Comparison of ENCODE assay signal across 1 cellular context in genomic region chr6:126075335-126076071, GRCh38.
TF ChIP-seq lines count a peak whose summit lies in the region.

No MANE protein-coding gene starts in this region.

TF ChIP-seq in GM23338, 12 proteins besides CTCF, POLR2A, EP300 and RAD21 (continued from another document):
- TF ChIP-seq, protein P1, sequence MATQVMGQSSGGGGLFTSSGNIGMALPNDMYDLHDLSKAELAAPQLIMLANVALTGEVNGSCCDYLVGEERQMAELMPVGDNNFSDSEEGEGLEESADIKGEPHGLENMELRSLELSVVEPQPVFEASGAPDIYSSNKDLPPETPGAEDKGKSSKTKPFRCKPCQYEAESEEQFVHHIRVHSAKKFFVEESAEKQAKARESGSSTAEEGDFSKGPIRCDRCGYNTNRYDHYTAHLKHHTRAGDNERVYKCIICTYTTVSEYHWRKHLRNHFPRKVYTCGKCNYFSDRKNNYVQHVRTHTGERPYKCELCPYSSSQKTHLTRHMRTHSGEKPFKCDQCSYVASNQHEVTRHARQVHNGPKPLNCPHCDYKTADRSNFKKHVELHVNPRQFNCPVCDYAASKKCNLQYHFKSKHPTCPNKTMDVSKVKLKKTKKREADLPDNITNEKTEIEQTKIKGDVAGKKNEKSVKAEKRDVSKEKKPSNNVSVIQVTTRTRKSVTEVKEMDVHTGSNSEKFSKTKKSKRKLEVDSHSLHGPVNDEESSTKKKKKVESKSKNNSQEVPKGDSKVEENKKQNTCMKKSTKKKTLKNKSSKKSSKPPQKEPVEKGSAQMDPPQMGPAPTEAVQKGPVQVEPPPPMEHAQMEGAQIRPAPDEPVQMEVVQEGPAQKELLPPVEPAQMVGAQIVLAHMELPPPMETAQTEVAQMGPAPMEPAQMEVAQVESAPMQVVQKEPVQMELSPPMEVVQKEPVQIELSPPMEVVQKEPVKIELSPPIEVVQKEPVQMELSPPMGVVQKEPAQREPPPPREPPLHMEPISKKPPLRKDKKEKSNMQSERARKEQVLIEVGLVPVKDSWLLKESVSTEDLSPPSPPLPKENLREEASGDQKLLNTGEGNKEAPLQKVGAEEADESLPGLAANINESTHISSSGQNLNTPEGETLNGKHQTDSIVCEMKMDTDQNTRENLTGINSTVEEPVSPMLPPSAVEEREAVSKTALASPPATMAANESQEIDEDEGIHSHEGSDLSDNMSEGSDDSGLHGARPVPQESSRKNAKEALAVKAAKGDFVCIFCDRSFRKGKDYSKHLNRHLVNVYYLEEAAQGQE (IDR thresholded peaks at IDR 0.05; ENCODE audit: unreplicated experiment) = no peak
- no peak for TF ChIP-seq POLR2AphosphoS5 (IDR thresholded peaks at IDR 0.05; ENCODE audit: low read depth)
- TF ChIP-seq ZNF331 (CRISPR knock-in tag; IDR thresholded peaks at IDR 0.05; ENCODE audit: low read depth) = no peak
- no peak for TF ChIP-seq JUNB (IDR thresholded peaks at IDR 0.05; ENCODE audit: unreplicated experiment)
- TF ChIP-seq ZNF114 (CRISPR knock-in tag; IDR thresholded peaks at IDR 0.05) = no peak
- TF ChIP-seq STAT1 (IDR thresholded peaks at IDR 0.05; ENCODE audit: unreplicated experiment) = no peak
- no peak for TF ChIP-seq CREB1 (CRISPR knock-in tag; IDR thresholded peaks at IDR 0.05; ENCODE audit: low read depth)
- TF ChIP-seq NANOG (IDR thresholded peaks at IDR 0.05; ENCODE audit: borderline replicate concordance) = no peak
- TF ChIP-seq, protein P2, sequence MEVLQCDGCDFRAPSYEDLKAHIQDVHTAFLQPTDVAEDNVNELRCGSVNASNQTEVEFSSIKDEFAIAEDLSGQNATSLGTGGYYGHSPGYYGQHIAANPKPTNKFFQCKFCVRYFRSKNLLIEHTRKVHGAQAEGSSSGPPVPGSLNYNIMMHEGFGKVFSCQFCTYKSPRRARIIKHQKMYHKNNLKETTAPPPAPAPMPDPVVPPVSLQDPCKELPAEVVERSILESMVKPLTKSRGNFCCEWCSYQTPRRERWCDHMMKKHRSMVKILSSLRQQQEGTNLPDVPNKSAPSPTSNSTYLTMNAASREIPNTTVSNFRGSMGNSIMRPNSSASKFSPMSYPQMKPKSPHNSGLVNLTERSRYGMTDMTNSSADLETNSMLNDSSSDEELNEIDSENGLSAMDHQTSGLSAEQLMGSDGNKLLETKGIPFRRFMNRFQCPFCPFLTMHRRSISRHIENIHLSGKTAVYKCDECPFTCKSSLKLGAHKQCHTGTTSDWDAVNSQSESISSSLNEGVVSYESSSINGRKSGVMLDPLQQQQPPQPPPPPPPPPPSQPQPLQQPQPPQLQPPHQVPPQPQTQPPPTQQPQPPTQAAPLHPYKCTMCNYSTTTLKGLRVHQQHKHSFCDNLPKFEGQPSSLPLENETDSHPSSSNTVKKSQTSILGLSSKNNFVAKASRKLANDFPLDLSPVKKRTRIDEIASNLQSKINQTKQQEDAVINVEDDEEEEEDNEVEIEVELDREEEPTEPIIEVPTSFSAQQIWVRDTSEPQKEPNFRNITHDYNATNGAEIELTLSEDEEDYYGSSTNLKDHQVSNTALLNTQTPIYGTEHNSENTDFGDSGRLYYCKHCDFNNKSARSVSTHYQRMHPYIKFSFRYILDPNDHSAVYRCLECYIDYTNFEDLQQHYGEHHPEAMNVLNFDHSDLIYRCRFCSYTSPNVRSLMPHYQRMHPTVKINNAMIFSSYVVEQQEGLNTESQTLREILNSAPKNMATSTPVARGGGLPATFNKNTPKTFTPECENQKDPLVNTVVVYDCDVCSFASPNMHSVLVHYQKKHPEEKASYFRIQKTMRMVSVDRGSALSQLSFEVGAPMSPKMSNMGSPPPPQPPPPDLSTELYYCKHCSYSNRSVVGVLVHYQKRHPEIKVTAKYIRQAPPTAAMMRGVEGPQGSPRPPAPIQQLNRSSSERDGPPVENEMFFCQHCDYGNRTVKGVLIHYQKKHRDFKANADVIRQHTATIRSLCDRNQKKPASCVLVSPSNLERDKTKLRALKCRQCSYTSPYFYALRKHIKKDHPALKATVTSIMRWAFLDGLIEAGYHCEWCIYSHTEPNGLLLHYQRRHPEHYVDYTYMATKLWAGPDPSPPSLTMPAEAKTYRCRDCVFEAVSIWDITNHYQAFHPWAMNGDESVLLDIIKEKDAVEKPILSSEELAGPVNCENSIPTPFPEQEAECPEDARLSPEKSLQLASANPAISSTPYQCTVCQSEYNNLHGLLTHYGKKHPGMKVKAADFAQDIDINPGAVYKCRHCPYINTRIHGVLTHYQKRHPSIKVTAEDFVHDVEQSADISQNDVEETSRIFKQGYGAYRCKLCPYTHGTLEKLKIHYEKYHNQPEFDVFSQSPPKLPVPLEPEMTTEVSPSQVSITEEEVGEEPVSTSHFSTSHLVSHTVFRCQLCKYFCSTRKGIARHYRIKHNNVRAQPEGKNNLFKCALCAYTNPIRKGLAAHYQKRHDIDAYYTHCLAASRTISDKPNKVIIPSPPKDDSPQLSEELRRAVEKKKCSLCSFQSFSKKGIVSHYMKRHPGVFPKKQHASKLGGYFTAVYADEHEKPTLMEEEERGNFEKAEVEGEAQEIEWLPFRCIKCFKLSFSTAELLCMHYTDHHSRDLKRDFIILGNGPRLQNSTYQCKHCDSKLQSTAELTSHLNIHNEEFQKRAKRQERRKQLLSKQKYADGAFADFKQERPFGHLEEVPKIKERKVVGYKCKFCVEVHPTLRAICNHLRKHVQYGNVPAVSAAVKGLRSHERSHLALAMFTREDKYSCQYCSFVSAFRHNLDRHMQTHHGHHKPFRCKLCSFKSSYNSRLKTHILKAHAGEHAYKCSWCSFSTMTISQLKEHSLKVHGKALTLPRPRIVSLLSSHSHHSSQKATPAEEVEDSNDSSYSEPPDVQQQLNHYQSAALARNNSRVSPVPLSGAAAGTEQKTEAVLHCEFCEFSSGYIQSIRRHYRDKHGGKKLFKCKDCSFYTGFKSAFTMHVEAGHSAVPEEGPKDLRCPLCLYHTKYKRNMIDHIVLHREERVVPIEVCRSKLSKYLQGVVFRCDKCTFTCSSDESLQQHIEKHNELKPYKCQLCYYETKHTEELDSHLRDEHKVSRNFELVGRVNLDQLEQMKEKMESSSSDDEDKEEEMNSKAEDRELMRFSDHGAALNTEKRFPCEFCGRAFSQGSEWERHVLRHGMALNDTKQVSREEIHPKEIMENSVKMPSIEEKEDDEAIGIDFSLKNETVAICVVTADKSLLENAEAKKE (CRISPR knock-in tag; IDR thresholded peaks at IDR 0.05) = no peak
- TF ChIP-seq, protein P3, sequence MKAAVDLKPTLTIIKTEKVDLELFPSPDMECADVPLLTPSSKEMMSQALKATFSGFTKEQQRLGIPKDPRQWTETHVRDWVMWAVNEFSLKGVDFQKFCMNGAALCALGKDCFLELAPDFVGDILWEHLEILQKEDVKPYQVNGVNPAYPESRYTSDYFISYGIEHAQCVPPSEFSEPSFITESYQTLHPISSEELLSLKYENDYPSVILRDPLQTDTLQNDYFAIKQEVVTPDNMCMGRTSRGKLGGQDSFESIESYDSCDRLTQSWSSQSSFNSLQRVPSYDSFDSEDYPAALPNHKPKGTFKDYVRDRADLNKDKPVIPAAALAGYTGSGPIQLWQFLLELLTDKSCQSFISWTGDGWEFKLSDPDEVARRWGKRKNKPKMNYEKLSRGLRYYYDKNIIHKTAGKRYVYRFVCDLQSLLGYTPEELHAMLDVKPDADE (IDR thresholded peaks at IDR 0.05) = no peak
- TF ChIP-seq EZH2phosphoT487 (IDR thresholded peaks at IDR 0.05; ENCODE audit: unreplicated experiment) = no peak
